ENCODE assay signal across 1 cellular context in the genomic region with DNA sequence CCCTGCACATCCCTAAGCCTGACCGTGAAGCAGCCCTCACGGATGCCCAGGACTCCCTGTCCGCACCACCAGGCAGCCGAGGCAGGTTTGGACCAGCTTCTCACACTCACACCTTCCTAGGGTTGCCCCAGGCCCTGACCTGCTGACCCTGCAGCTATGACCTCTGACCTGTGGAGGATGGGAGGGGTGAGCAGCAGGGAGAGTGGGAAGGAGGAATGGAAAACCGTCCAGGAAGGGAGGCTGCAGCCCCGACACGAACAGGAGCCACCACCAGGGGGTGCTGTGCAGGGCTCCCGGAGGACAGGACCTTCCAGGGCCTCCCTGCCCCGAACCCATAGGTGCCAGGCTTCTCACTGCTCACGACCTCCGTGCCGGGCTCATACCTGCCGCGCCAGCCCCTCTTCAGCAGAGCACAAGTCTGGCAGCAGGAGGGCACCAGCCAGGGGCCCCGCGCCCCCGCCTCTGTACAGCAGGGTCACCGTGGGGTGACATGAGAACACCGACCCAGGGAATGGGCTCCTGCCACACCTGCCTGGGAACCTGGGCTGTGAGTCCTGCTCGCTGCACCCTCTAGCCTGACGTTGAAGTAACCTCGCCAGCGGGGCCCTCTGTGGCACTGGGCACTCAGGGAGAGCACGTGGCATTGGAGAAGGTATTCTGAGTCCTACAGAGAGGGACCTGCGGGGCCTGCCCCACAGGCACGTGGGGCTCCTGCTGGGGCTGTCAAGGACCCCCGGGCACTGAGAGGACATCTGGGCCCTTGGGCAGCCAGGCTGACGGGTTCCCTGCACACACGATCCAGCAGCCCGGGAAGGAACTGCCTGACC.
A peak's percentile ranks its signal among the peaks of the same experiment; 100 is the strongest.
TF ChIP-seq lines count a peak whose summit lies in the region.

No MANE protein-coding gene starts in this region.

TF ChIP-seq in HepG2, 621 proteins besides CTCF, POLR2A, EP300 and RAD21 (continued from another document and continues in another):
- no peak for TF ChIP-seq ZNF407 (CRISPR knock-in tag; IDR thresholded peaks at IDR 0.05; ENCODE audit: not compliant biosample characterization)
- TF ChIP-seq TBX2 (CRISPR knock-in tag; IDR thresholded peaks at IDR 0.05; ENCODE audit: borderline replicate concordance), result peak; percentile 39; the same call in 1 of the 2 replicates
- TF ChIP-seq ATF7 (IDR thresholded peaks at IDR 0.05), result no peak
- peak; percentile 45; the same call in 1 of the 2 replicates for TF ChIP-seq ATF7 (CRISPR knock-in tag; IDR thresholded peaks at IDR 0.05)
- TF ChIP-seq FOXP4 (CRISPR knock-in tag; IDR thresholded peaks at IDR 0.05), result 0 out of 2 replicates have a peak, but pooled peaks have one; percentile 18
- TF ChIP-seq ZSCAN31 (CRISPR knock-in tag; IDR thresholded peaks at IDR 0.05; ENCODE audit: low read depth), result peak; percentile 30; the same call in 1 of the 2 replicates
- no peak for TF ChIP-seq ZFP41 (CRISPR knock-in tag; IDR thresholded peaks at IDR 0.05; ENCODE audit: borderline replicate concordance)
- TF ChIP-seq JUN (CRISPR knock-in tag; IDR thresholded peaks at IDR 0.05), result 0 out of 2 replicates have a peak, but pooled peaks have one; percentile 56
- TF ChIP-seq, protein P1, sequence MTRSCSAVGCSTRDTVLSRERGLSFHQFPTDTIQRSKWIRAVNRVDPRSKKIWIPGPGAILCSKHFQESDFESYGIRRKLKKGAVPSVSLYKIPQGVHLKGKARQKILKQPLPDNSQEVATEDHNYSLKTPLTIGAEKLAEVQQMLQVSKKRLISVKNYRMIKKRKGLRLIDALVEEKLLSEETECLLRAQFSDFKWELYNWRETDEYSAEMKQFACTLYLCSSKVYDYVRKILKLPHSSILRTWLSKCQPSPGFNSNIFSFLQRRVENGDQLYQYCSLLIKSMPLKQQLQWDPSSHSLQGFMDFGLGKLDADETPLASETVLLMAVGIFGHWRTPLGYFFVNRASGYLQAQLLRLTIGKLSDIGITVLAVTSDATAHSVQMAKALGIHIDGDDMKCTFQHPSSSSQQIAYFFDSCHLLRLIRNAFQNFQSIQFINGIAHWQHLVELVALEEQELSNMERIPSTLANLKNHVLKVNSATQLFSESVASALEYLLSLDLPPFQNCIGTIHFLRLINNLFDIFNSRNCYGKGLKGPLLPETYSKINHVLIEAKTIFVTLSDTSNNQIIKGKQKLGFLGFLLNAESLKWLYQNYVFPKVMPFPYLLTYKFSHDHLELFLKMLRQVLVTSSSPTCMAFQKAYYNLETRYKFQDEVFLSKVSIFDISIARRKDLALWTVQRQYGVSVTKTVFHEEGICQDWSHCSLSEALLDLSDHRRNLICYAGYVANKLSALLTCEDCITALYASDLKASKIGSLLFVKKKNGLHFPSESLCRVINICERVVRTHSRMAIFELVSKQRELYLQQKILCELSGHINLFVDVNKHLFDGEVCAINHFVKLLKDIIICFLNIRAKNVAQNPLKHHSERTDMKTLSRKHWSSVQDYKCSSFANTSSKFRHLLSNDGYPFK (CRISPR knock-in tag; IDR thresholded peaks at IDR 0.05; ENCODE audit: borderline replicate concordance), result peak; percentile 32; the same call in 1 of the 2 replicates
- no peak for TF ChIP-seq ZNF451 (CRISPR knock-in tag; IDR thresholded peaks at IDR 0.05)
- TF ChIP-seq ZNF766 (CRISPR knock-in tag; IDR thresholded peaks at IDR 0.05; ENCODE audit: borderline replicate concordance), result 0 out of 2 replicates have a peak, but pooled peaks have one; percentile 65
- no peak for TF ChIP-seq PITX1 (CRISPR knock-in tag; IDR thresholded peaks at IDR 0.05)
- no peak for TF ChIP-seq ZNF12 (CRISPR knock-in tag; IDR thresholded peaks at IDR 0.05)
- TF ChIP-seq, protein P2, sequence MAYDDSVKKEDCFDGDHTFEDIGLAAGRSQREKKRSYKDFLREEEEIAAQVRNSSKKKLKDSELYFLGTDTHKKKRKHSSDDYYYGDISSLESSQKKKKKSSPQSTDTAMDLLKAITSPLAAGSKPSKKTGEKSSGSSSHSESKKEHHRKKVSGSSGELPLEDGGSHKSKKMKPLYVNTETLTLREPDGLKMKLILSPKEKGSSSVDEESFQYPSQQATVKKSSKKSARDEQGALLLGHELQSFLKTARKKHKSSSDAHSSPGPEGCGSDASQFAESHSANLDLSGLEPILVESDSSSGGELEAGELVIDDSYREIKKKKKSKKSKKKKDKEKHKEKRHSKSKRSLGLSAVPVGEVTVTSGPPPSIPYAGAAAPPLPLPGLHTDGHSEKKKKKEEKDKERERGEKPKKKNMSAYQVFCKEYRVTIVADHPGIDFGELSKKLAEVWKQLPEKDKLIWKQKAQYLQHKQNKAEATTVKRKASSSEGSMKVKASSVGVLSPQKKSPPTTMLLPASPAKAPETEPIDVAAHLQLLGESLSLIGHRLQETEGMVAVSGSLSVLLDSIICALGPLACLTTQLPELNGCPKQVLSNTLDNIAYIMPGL (CRISPR knock-in tag; IDR thresholded peaks at IDR 0.05; ENCODE audit: borderline replicate concordance in 1 of 2, low read depth in 1 of 2), result 0 out of 4 replicates have a peak, but pooled peaks of 1 of the 2 experiments have one; percentile 30
- TF ChIP-seq HNF4A (CRISPR knock-in tag; IDR thresholded peaks at IDR 0.05), result peak; percentile 37; the same call in 1 of the 2 replicates
- no peak for TF ChIP-seq ZNF282 (IDR thresholded peaks at IDR 0.05; ENCODE audit: partially characterized antibody)
- TF ChIP-seq HNRNPL (IDR thresholded peaks at IDR 0.05; ENCODE audit: low read depth, low read length), result peak; percentile 86; the same call in 1 of the 2 replicates
- TF ChIP-seq ZFP90 (CRISPR knock-in tag; IDR thresholded peaks at IDR 0.05; ENCODE audit: borderline replicate concordance), result peak; percentile 64; the same call in 1 of the 2 replicates
- TF ChIP-seq MED8 (CRISPR knock-in tag; IDR thresholded peaks at IDR 0.05; ENCODE audit: insufficient replicate concordance), result no peak
- no peak for TF ChIP-seq GATA4 (IDR thresholded peaks at IDR 0.05; ENCODE audit: borderline replicate concordance, low read depth)
- TF ChIP-seq, protein P3, sequence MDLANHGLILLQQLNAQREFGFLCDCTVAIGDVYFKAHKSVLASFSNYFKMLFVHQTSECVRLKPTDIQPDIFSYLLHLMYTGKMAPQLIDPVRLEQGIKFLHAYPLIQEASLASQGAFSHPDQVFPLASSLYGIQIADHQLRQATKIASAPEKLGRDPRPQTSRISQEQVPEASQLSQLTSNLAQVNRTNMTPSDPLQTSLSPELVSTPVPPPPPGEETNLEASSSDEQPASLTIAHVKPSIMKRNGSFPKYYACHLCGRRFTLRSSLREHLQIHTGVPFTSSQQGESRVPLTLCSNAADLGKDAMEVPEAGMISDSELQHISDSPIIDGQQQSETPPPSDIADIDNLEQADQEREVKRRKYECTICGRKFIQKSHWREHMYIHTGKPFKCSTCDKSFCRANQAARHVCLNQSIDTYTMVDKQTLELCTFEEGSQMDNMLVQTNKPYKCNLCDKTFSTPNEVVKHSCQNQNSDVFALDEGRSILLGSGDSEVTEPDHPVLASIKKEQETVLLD (CRISPR knock-in tag; IDR thresholded peaks at IDR 0.05; ENCODE audit: low read depth), result no peak
- no peak for TF ChIP-seq TEAD3 (CRISPR knock-in tag; optimal IDR thresholded peaks at IDR 0.05; ENCODE audit: borderline replicate concordance)
- peak; percentile 51; the same call in 1 of the 2 replicates for TF ChIP-seq GABPB1 (CRISPR knock-in tag; IDR thresholded peaks at IDR 0.05)
- peak; percentile 61; the same call in 1 of the 2 replicates for TF ChIP-seq KDM2A (CRISPR knock-in tag; IDR thresholded peaks at IDR 0.05; ENCODE audit: borderline replicate concordance, low read depth)
- no peak for TF ChIP-seq FOSL1 (CRISPR knock-in tag; IDR thresholded peaks at IDR 0.05; ENCODE audit: borderline replicate concordance)
- TF ChIP-seq UBTF (CRISPR knock-in tag; IDR thresholded peaks at IDR 0.05), result peak; percentile 52; the same call in 1 of the 2 replicates
- TF ChIP-seq ZBTB38 (CRISPR knock-in tag; IDR thresholded peaks at IDR 0.05), result peak; percentile 49
- TF ChIP-seq, protein P4, sequence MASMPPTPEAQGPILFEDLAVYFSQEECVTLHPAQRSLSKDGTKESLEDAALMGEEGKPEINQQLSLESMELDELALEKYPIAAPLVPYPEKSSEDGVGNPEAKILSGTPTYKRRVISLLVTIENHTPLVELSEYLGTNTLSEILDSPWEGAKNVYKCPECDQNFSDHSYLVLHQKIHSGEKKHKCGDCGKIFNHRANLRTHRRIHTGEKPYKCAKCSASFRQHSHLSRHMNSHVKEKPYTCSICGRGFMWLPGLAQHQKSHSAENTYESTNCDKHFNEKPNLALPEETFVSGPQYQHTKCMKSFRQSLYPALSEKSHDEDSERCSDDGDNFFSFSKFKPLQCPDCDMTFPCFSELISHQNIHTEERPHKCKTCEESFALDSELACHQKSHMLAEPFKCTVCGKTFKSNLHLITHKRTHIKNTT (CRISPR knock-in tag; IDR thresholded peaks at IDR 0.05), result no peak
- peak; percentile 26; the same call in 1 of the 2 replicates for TF ChIP-seq ZNF331 (CRISPR knock-in tag; IDR thresholded peaks at IDR 0.05)
- no peak for TF ChIP-seq ZNF441 (CRISPR knock-in tag; IDR thresholded peaks at IDR 0.05; ENCODE audit: borderline replicate concordance)
- peak; percentile 40; the same call in 1 of the 2 replicates for TF ChIP-seq ZNF747 (CRISPR knock-in tag; IDR thresholded peaks at IDR 0.05; ENCODE audit: borderline replicate concordance)
- TF ChIP-seq CAMTA2 (CRISPR knock-in tag; IDR thresholded peaks at IDR 0.05; ENCODE audit: borderline replicate concordance), result no peak
- TF ChIP-seq CHCHD3 (CRISPR knock-in tag; IDR thresholded peaks at IDR 0.05), result no peak
- TF ChIP-seq IKZF1 (IDR thresholded peaks at IDR 0.05), result no peak
